In the genomic region with DNA sequence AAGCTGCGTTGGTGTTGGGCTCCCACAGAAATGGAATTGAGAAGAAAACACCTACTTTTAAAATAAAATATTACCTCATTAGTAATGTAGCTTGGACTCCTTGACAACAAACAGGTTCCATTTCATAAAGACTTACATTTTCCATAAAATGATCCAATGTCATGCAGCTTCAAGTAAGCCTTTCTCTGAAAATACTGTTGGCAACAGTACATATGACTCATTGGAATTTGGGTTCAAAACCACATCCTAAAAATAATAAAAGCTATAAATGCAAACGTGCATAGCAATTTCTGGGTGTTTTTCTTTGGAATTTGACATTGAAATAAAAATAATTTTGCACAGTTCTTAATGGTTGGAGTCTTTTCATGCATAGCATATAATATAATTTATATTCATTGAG, we compare ENCODE assay signal across 13 cellular contexts. TPM values are rescaled to one million over a fixed set of nuclear protein-coding genes. Genes with fewer than 3 reads are reported as not detected.
DNase-seq lines count a peak whose midpoint lies in the region; FAIRE-seq and TF ChIP-seq lines count a peak whose summit lies in the region.
"Had no signal": no experiment of that assay in that cellular context is flagged by ENCODE, and none has a peak within 500 bp of the region (broad histone marks: within the 10 kb centered on the region; RNA-seq: fewer than 3 reads in every experiment).

No MANE protein-coding gene starts in this region.

- no peaks in the 10 kb centered on the region for H3K27me3 Mint-ChIP-seq in mesothelial cell of epicardium (ENCODE audit: low read depth)
- H3K27me3 Mint-ChIP-seq: brain had no signal

- no peaks in the 10 kb centered on the region for H3K9me3 Mint-ChIP-seq in mesothelial cell of epicardium
- H3K9me3 Mint-ChIP-seq: nephron progenitor cell had no signal

- no peak overlapping the region for H3K27ac Mint-ChIP-seq in mesothelial cell of epicardium
- H3K27ac Mint-ChIP-seq: B cell, nephron progenitor cell had no signal

- CTCF ChIA-PET in AG04449 (lab: Yijun Ruan, JAX) = interaction anchor here (1.0 to 12.9 kb wide), 6 partner anchors 10 to 398 kb away, joined by 3 to 114 read pairs (median 5); partner anchors contain the start of gene FHIP2A

- peaks cover 16% of the 10 kb centered on the region for H3K4me1 Mint-ChIP-seq in mesothelial cell of epicardium
- H3K4me1 Mint-ChIP-seq: B cell had no signal

- no peak for TF ChIP-seq CTCF in AG04449 (IDR thresholded peaks at IDR 0.05; ENCODE audit: insufficient read depth, low read length, missing control alignments)
- TF ChIP-seq CTCF in astrocyte of the cerebellum (IDR thresholded peaks at IDR 0.05; ENCODE audit: low read depth, low read length, missing control alignments) = no peak
- no peak for TF ChIP-seq CTCF in mesothelial cell of epicardium (IDR thresholded peaks at IDR 0.05; ENCODE audit: unreplicated experiment)
- TF ChIP-seq CTCF in GM20000 (IDR thresholded peaks at IDR 0.05; ENCODE audit: extremely low read depth, missing control alignments) = no peak

- POLR2A ChIA-PET in AG04449 (lab: Yijun Ruan, JAX) = interaction anchor here (1.1 kb wide), 1 partner anchor 68 kb away, joined by 6 read pairs; the partner anchor contains the start of gene TRUB1

- in situ Hi-C loops in astrocyte of the cerebellum (cut with HindIII; ENCODE audit: low sequenced_read_pairs) = no loop called here

- no peak for FAIRE-seq in HTR-8/SVneo (lab: Jason Lieb, UNC)

- no peak overlapping the region for H3K4me3 Mint-ChIP-seq in mesothelial cell of epicardium
- H3K4me3 Mint-ChIP-seq: B cell, brain, nephron progenitor cell had no signal

- H3K4me3 ChIP-seq in AG04449 (ENCODE audit: low read depth, low read length) = no peak overlapping the region
- no peak overlapping the region for H3K4me3 ChIP-seq in astrocyte of the cerebellum (ENCODE audit: low read depth, low read length)

- peaks cover 20% of the 10 kb centered on the region for H3K36me3 Mint-ChIP-seq in mesothelial cell of epicardium

- DNase-seq in AG04449 (ENCODE audit: low read depth, low spot score) (peak; percentile 51), HTR-8/SVneo (ENCODE audit: insufficient read length, low spot score) (peak; percentile 22), astrocyte of the cerebellum (ENCODE audit: low read depth) (peak; percentile 87), glomerular endothelial cell (ENCODE audit: extremely low read depth, low read depth, low spot score) (peak; percentile 39), mesothelial cell of epicardium (ENCODE audit: low spot score in 2 of 2, unreplicated experiment in 2 of 2) (no peak), NOMO-1 treated with DMSO at 0.1 percent for 48 hours (lab: John Stamatoyannopoulos, UW; ENCODE audit: unreplicated experiment) (no peak), NCI-H1694 treated with DMSO at 0.1 percent for 48 hours (lab: John Stamatoyannopoulos, UW) (no peak), GM20000 (ENCODE audit: low spot score) (no peak)
- DNase-seq: kidney glomerular epithelial cell; nephron progenitor cell; stimulated activated CD8-positive, alpha-beta memory T cell treated with anti-CD3 and anti-CD28 coated beads, Interleukin-4, amount 100 ng/mL, for 48 hours had no signal

RNA-seq across cellular contexts. Expression of gene FHIP2A, which starts 47.9 kb away (rescaled TPM):
- 20.5 and 32.8 TPM in 2 replicates for total RNA-seq in glomerular endothelial cell
- 39.6 to 43.2 TPM (median 41.9 TPM) in 3 replicates for total RNA-seq in mesothelial cell of epicardium

Comparison
In these comparisons a context has a peak if more than half of its experiments do, and no peak if none do; other contexts are left out.
1. DNase-seq: peak in AG04449 (single experiment), HTR-8/SVneo (single experiment), astrocyte of the cerebellum (single experiment) and glomerular endothelial cell (single experiment); none in mesothelial cell of epicardium (0 of 2), NOMO-1 treated with DMSO at 0.1 percent for 48 hours (single experiment), NCI-H1694 treated with DMSO at 0.1 percent for 48 hours (single experiment) and GM20000 (single experiment).